Comparison of ENCODE assay signal across 13 cellular contexts in the genomic region with DNA sequence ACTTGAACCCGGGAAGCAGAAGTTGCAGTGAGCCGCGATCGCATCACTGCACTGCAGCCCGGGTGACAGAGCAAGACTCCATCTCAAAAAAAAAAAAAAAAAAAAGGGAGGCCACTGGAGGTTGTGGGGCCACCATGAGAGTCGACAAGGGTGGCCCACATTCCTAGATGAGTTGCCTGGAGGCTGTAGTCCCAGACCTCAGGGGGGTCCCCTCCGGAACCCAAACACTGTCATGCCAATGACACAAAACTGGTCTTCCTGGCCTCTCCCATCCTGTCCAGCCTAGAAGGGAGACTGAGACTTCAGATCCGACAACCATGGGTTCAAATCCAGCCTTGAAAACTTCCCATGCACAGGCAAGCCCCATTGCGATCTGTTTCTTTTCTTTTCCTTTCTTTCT.
"Had no signal": no experiment of that assay in that cellular context is flagged by ENCODE, and none has a peak within 500 bp of the region (broad histone marks: within the 10 kb centered on the region; RNA-seq: fewer than 3 reads in every experiment).

No MANE protein-coding gene starts in this region.

- H3K36me3 ChIP-seq: cardiac muscle cell had no signal

- H3K9me3 Mint-ChIP-seq: activated CD4-positive, alpha-beta T cell treated with anti-CD3 and anti-CD28 coated beads, Interleukin-2, amount 10 ng/mL, durations not matched to agents 7 days and 5 days; stimulated activated effector memory CD8-positive, alpha-beta T cell treated with anti-CD3 and anti-CD28 coated beads, Interleukin-12 subunit alpha, Interleukin-12 subunit beta, amount 100 ng/mL, for 72 hours had no signal

- H3K27ac Mint-ChIP-seq: activated CD4-positive, alpha-beta T cell treated with anti-CD3 and anti-CD28 coated beads, Interleukin-2, amount 10 ng/mL, durations not matched to agents 7 days and 5 days; stimulated activated effector memory CD8-positive, alpha-beta T cell treated with anti-CD3 and anti-CD28 coated beads, Interleukin-12 subunit alpha, Interleukin-12 subunit beta, amount 100 ng/mL, for 72 hours had no signal

- ATAC-seq: right cardiac atrium; stimulated activated effector memory CD8-positive, alpha-beta T cell treated with anti-CD3 and anti-CD28 coated beads, Interleukin-12 subunit alpha, Interleukin-12 subunit beta, amount 100 ng/mL, for 72 hours had no signal

- DNase-seq: activated CD4-positive, alpha-beta T cell treated with anti-CD3 and anti-CD28 coated beads, Interleukin-2, amount 10 ng/mL, durations not matched to agents 7 days and 5 days; activated CD4-positive, CD25-positive, alpha-beta regulatory T cell; activated CD8-positive, alpha-beta memory T cell treated with anti-CD3 and anti-CD28 coated beads for 24 hours; activated naive CD4-positive, alpha-beta T cell treated with Interleukin-2 at 50 U/mL for 16 hours; effector CD4-positive, alpha-beta T cell; foreskin melanocyte; kidney; right cardiac atrium; T-helper 2 cell had no signal

- H3K27ac ChIP-seq: cardiac muscle cell had no signal

- H3K4me3 Mint-ChIP-seq: activated CD4-positive, alpha-beta T cell treated with anti-CD3 and anti-CD28 coated beads, Interleukin-2, amount 10 ng/mL, durations not matched to agents 7 days and 5 days; stimulated activated effector memory CD8-positive, alpha-beta T cell treated with anti-CD3 and anti-CD28 coated beads, Interleukin-12 subunit alpha, Interleukin-12 subunit beta, amount 100 ng/mL, for 72 hours had no signal

- H3K4me3 ChIP-seq: cardiac muscle cell, coronary artery, smooth muscle cell had no signal

- H3K27me3 ChIP-seq: cardiac muscle cell had no signal
